ENCODE assay signal across 1 cellular context in the genomic region with DNA sequence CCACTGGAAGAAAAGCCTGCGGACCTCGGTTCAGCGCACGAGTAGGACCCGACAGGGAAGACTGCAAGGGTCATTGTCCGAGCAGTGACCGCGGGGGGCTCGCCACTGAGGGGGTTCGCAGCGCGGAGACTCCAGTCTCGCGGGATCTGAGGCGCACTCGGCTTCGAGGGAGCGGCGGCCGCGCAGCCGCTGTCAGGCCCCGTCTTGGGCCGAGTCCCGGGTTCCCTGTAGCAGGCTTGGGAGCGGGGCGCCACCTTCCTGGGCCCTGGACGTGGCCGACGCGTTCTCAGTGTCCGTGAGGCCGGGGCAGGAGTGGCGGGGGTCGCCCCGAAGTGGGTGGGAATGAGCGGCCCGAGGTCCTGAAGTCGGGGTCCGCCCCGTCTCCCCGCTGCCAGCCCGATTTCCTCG.
TF ChIP-seq lines count a peak whose summit lies in the region.

No MANE protein-coding gene starts in this region.

TF ChIP-seq in H1, 55 proteins besides CTCF, POLR2A, EP300 and RAD21:
- TF ChIP-seq, protein P1, sequence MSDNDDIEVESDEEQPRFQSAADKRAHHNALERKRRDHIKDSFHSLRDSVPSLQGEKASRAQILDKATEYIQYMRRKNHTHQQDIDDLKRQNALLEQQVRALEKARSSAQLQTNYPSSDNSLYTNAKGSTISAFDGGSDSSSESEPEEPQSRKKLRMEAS (IDR thresholded peaks at IDR 0.05), result no peak
- no peak for TF ChIP-seq EZH2 (IDR thresholded peaks at IDR 0.05; ENCODE audit: low read depth, low read length, severe bottlenecking)
- TF ChIP-seq CHD2 (IDR thresholded peaks at IDR 0.05; ENCODE audit: low read length), result peak; percentile 67; the same call in 1 of the 2 replicates
- TF ChIP-seq CBX8 (IDR thresholded peaks at IDR 0.05; ENCODE audit: borderline replicate concordance, low read depth, low read length), result no peak
- TF ChIP-seq, protein P2, sequence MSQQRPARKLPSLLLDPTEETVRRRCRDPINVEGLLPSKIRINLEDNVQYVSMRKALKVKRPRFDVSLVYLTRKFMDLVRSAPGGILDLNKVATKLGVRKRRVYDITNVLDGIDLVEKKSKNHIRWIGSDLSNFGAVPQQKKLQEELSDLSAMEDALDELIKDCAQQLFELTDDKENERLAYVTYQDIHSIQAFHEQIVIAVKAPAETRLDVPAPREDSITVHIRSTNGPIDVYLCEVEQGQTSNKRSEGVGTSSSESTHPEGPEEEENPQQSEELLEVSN (IDR thresholded peaks at IDR 0.05), result no peak
- no peak for TF ChIP-seq JUN (IDR thresholded peaks at IDR 0.05; ENCODE audit: low read depth, low read length)
- no peak for TF ChIP-seq BRCA1 (IDR thresholded peaks at IDR 0.05; ENCODE audit: low read depth, low read length)
- peak; percentile 12 for TF ChIP-seq TAF7 (optimal IDR thresholded peaks at IDR 0.05; ENCODE audit: borderline replicate concordance, low read depth, low read length)
- peak; percentile 67 for TF ChIP-seq POLR2AphosphoS5 (IDR thresholded peaks at IDR 0.05; ENCODE audit: low read depth, low read length)
- no peak for TF ChIP-seq CBX5 (IDR thresholded peaks at IDR 0.05; ENCODE audit: low read depth, low read length)
- no peak for TF ChIP-seq CREB1 (IDR thresholded peaks at IDR 0.05)
- TF ChIP-seq, protein P3, sequence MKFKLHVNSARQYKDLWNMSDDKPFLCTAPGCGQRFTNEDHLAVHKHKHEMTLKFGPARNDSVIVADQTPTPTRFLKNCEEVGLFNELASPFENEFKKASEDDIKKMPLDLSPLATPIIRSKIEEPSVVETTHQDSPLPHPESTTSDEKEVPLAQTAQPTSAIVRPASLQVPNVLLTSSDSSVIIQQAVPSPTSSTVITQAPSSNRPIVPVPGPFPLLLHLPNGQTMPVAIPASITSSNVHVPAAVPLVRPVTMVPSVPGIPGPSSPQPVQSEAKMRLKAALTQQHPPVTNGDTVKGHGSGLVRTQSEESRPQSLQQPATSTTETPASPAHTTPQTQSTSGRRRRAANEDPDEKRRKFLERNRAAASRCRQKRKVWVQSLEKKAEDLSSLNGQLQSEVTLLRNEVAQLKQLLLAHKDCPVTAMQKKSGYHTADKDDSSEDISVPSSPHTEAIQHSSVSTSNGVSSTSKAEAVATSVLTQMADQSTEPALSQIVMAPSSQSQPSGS (IDR thresholded peaks at IDR 0.05; ENCODE audit: low read length), result no peak; the same call in 1 of the 2 replicates
- no peak for TF ChIP-seq SP2 (IDR thresholded peaks at IDR 0.05; ENCODE audit: low read length)
- no peak for TF ChIP-seq SP1 (IDR thresholded peaks at IDR 0.05; ENCODE audit: low read depth, low read length)
- no peak for TF ChIP-seq BCL11A (IDR thresholded peaks at IDR 0.05; ENCODE audit: low read depth in 2 of 2, low read length in 2 of 2)
- TF ChIP-seq, protein P4, sequence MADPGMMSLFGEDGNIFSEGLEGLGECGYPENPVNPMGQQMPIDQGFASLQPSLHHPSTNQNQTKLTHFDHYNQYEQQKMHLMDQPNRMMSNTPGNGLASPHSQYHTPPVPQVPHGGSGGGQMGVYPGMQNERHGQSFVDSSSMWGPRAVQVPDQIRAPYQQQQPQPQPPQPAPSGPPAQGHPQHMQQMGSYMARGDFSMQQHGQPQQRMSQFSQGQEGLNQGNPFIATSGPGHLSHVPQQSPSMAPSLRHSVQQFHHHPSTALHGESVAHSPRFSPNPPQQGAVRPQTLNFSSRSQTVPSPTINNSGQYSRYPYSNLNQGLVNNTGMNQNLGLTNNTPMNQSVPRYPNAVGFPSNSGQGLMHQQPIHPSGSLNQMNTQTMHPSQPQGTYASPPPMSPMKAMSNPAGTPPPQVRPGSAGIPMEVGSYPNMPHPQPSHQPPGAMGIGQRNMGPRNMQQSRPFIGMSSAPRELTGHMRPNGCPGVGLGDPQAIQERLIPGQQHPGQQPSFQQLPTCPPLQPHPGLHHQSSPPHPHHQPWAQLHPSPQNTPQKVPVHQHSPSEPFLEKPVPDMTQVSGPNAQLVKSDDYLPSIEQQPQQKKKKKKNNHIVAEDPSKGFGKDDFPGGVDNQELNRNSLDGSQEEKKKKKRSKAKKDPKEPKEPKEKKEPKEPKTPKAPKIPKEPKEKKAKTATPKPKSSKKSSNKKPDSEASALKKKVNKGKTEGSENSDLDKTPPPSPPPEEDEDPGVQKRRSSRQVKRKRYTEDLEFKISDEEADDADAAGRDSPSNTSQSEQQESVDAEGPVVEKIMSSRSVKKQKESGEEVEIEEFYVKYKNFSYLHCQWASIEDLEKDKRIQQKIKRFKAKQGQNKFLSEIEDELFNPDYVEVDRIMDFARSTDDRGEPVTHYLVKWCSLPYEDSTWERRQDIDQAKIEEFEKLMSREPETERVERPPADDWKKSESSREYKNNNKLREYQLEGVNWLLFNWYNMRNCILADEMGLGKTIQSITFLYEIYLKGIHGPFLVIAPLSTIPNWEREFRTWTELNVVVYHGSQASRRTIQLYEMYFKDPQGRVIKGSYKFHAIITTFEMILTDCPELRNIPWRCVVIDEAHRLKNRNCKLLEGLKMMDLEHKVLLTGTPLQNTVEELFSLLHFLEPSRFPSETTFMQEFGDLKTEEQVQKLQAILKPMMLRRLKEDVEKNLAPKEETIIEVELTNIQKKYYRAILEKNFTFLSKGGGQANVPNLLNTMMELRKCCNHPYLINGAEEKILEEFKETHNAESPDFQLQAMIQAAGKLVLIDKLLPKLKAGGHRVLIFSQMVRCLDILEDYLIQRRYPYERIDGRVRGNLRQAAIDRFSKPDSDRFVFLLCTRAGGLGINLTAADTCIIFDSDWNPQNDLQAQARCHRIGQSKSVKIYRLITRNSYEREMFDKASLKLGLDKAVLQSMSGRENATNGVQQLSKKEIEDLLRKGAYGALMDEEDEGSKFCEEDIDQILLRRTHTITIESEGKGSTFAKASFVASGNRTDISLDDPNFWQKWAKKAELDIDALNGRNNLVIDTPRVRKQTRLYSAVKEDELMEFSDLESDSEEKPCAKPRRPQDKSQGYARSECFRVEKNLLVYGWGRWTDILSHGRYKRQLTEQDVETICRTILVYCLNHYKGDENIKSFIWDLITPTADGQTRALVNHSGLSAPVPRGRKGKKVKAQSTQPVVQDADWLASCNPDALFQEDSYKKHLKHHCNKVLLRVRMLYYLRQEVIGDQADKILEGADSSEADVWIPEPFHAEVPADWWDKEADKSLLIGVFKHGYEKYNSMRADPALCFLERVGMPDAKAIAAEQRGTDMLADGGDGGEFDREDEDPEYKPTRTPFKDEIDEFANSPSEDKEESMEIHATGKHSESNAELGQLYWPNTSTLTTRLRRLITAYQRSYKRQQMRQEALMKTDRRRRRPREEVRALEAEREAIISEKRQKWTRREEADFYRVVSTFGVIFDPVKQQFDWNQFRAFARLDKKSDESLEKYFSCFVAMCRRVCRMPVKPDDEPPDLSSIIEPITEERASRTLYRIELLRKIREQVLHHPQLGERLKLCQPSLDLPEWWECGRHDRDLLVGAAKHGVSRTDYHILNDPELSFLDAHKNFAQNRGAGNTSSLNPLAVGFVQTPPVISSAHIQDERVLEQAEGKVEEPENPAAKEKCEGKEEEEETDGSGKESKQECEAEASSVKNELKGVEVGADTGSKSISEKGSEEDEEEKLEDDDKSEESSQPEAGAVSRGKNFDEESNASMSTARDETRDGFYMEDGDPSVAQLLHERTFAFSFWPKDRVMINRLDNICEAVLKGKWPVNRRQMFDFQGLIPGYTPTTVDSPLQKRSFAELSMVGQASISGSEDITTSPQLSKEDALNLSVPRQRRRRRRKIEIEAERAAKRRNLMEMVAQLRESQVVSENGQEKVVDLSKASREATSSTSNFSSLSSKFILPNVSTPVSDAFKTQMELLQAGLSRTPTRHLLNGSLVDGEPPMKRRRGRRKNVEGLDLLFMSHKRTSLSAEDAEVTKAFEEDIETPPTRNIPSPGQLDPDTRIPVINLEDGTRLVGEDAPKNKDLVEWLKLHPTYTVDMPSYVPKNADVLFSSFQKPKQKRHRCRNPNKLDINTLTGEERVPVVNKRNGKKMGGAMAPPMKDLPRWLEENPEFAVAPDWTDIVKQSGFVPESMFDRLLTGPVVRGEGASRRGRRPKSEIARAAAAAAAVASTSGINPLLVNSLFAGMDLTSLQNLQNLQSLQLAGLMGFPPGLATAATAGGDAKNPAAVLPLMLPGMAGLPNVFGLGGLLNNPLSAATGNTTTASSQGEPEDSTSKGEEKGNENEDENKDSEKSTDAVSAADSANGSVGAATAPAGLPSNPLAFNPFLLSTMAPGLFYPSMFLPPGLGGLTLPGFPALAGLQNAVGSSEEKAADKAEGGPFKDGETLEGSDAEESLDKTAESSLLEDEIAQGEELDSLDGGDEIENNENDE (IDR thresholded peaks at IDR 0.05; ENCODE audit: insufficient replicate concordance, low read length), result no peak
- TF ChIP-seq PHF8 (conservative IDR thresholded peaks at IDR 0.05; ENCODE audit: low read depth, low read length), result no peak
- TF ChIP-seq TBP (IDR thresholded peaks at IDR 0.05; ENCODE audit: low read depth, low read length), result no peak
- TF ChIP-seq KDM4A (IDR thresholded peaks at IDR 0.05; ENCODE audit: low read depth, low read length, severe bottlenecking), result no peak
- 0 out of 2 replicates have a peak, but pooled peaks have one; percentile 29 for TF ChIP-seq BACH1 (IDR thresholded peaks at IDR 0.05; ENCODE audit: low read length)
- no peak for TF ChIP-seq CEBPB (IDR thresholded peaks at IDR 0.05; ENCODE audit: low read depth, low read length)
- TF ChIP-seq SRF (IDR thresholded peaks at IDR 0.05; ENCODE audit: low read depth, low read length), result no peak
- no peak for TF ChIP-seq EGR1 (IDR thresholded peaks at IDR 0.05; ENCODE audit: borderline replicate concordance, low read depth, low read length)
- TF ChIP-seq, protein P5, sequence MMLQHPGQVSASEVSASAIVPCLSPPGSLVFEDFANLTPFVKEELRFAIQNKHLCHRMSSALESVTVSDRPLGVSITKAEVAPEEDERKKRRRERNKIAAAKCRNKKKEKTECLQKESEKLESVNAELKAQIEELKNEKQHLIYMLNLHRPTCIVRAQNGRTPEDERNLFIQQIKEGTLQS (IDR thresholded peaks at IDR 0.05; ENCODE audit: insufficient read depth, low read depth, low read length), result no peak
- no peak for TF ChIP-seq TEAD4 (IDR thresholded peaks at IDR 0.05; ENCODE audit: low read depth, low read length)
